In genomic region chr4:41146196-41146595, GRCh38 we compare ENCODE assay signal across 11 cellular contexts.
DNase-seq lines count a peak whose midpoint lies in the region; ATAC-seq and TF ChIP-seq lines count a peak whose summit lies in the region.
"Had no signal": no experiment of that assay in that cellular context is flagged by ENCODE, and none has a peak within 500 bp of the region (broad histone marks: within the 10 kb centered on the region; RNA-seq: fewer than 3 reads in every experiment).

No MANE protein-coding gene starts in this region.

- no peaks in the 10 kb centered on the region for H3K9me3 Mint-ChIP-seq in mesothelial cell of epicardium
- H3K9me3 Mint-ChIP-seq: CD4-positive, alpha-beta T cell had no signal

- POLR2A ChIA-PET in PC-9 (lab: Charles Lee; ENCODE audit: unreplicated experiment): no interaction called here

- no peaks in the 10 kb centered on the region for H3K79me2 ChIP-seq in PC-9 (ENCODE audit: low read depth)

- H2AFZ ChIP-seq in PC-9: no peak overlapping the region

- H3K4me1 ChIP-seq in PC-9 (replicated peaks; ENCODE audit: insufficient read depth): no peaks in the 10 kb centered on the region

- H3K9me3 ChIP-seq in PC-9 (ENCODE audit: insufficient read depth, low read depth): no peaks in the 10 kb centered on the region

- H3K4me3 ChIP-seq in PC-9: no peak overlapping the region

- H3K4me1 Mint-ChIP-seq in mesothelial cell of epicardium: peaks cover 42% of the 10 kb centered on the region
- H3K4me1 Mint-ChIP-seq: activated naive CD8-positive, alpha-beta T cell treated with anti-CD3 and anti-CD28 coated beads, Interleukin-2, amount 10 ng/mL, durations not matched to agents 7 days and 5 days had no signal

- peaks cover 8% of the 10 kb centered on the region for H3K36me3 Mint-ChIP-seq in mesothelial cell of epicardium
- H3K36me3 Mint-ChIP-seq: activated naive CD8-positive, alpha-beta T cell treated with anti-CD3 and anti-CD28 coated beads, Interleukin-2, amount 10 ng/mL, durations not matched to agents 7 days and 5 days had no signal

- BruUV-seq in PC-9 (replicated peaks; lab: Mats Ljungman, UMichigan): no TSS peak

- H3K27ac ChIP-seq in caudate nucleus (ENCODE audit: low read depth, low read length) (peak overlapping the region; percentile 90), temporal lobe (ENCODE audit: low read depth, low read length) (peak overlapping the region; percentile 94), PC-9 (no peak overlapping the region)

- no peaks in the 10 kb centered on the region for H3K36me3 ChIP-seq in PC-9 (ENCODE audit: low read depth)

- no peaks in the 10 kb centered on the region for H3K27me3 ChIP-seq in PC-9 (ENCODE audit: insufficient read depth, low read depth)

- CTCF ChIA-PET in PC-9 (lab: Charles Lee): interaction anchor here (0.7 kb wide), 1 partner anchor 85 kb away, joined by 12 read pairs; no protein-coding TSS in a partner anchor

- H4K20me1 ChIP-seq in PC-9 (ENCODE audit: insufficient read depth): no peaks in the 10 kb centered on the region

- H3K4me2 ChIP-seq in PC-9: no peak overlapping the region

- DNase-seq in NCI-H69 (lab: John Stamatoyannopoulos, UW): peak; percentile 6
- DNase-seq in caudate nucleus (lab: John Stamatoyannopoulos, UW): no peak
- no peak for DNase-seq in mesothelial cell of epicardium (ENCODE audit: low spot score in 2 of 2, unreplicated experiment in 2 of 2)
- no peak for DNase-seq in stimulated activated CD4-positive, alpha-beta T cell treated with anti-CD3 and anti-CD28 coated beads, Interleukin-12 subunit alpha, Interleukin-12 subunit beta, amount 100 ng/mL, for 4 hours
- no peak for DNase-seq in PC-9
- DNase-seq: activated naive CD8-positive, alpha-beta T cell treated with anti-CD3 and anti-CD28 coated beads, Interleukin-2, amount 10 ng/mL, durations not matched to agents 7 days and 5 days; CD4-positive, alpha-beta T cell; effector memory CD4-positive, alpha-beta T cell had no signal

- ATAC-seq in GM21825 (IDR thresholded peaks at IDR 0.05; ENCODE audit: unreplicated experiment) (no peak), HG02571 (IDR thresholded peaks at IDR 0.05; ENCODE audit: unreplicated experiment) (no peak)

- H3K4me3 Mint-ChIP-seq in mesothelial cell of epicardium: no peak overlapping the region
- H3K4me3 Mint-ChIP-seq: activated naive CD8-positive, alpha-beta T cell treated with anti-CD3 and anti-CD28 coated beads, Interleukin-2, amount 10 ng/mL, durations not matched to agents 7 days and 5 days; CD4-positive, alpha-beta T cell had no signal

- H3K27me3 Mint-ChIP-seq in mesothelial cell of epicardium (ENCODE audit: low read depth): no peaks in the 10 kb centered on the region

- TF ChIP-seq CTCF in mesothelial cell of epicardium (IDR thresholded peaks at IDR 0.05; ENCODE audit: unreplicated experiment) (no peak), PC-9 (conservative IDR thresholded peaks at IDR 0.05) (no peak)

- intact Hi-C loops in PC-9 (cut with micrococcal nuclease; ENCODE audit: unreplicated experiment): no loop called here

- H3K27ac Mint-ChIP-seq in mesothelial cell of epicardium: peak overlapping the region; percentile 69
- H3K27ac Mint-ChIP-seq: activated naive CD8-positive, alpha-beta T cell treated with anti-CD3 and anti-CD28 coated beads, Interleukin-2, amount 10 ng/mL, durations not matched to agents 7 days and 5 days; CD4-positive, alpha-beta T cell had no signal

- no peaks in the 10 kb centered on the region for H3K9me2 ChIP-seq in PC-9 (ENCODE audit: insufficient read depth)

- no peaks in the 10 kb centered on the region for H3F3A ChIP-seq in PC-9 (ENCODE audit: insufficient read depth, low read depth)
